8 cellular contexts compared by ENCODE assay signal in the genomic region with DNA sequence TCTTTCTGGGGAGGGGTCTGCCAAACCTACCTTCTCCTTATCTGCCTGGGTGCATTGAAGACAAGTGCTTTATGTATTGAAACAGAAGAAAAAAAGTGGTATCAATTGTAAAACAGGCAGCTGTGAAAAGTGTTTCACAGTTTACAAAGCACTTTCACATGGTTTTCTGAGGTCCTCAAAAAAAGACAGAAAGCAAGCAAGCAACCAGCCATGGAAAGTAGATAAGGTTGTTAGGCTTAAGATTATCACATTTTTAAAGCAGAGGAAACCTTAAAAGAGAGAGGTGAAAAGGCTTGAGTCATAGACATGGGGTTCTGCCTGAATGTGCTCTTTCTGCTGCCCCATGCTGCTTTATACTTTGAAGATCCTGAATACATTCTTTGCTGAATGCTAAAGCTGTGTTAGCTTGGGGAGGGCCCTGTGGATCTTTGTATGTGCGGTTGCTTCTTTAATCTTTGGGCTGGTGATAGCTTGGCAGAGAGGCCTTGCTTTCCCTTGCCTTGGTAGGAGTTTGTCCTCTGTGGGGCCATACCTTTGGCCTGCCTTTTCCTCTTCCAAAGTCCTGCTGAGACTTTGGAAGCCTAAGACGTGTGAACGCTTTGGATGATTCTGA. TPM values are rescaled to one million over a fixed set of nuclear protein-coding genes. Genes with fewer than 3 reads are reported as not detected.
DNase-seq lines count a peak whose midpoint lies in the region; ATAC-seq and TF ChIP-seq lines count a peak whose summit lies in the region.

No MANE protein-coding gene starts in this region.

- H3K4me1 Mint-ChIP-seq in T-helper 2 cell treated with Interferon-gamma antibody and Interleukin-4, amounts not matched to agents 5 μg/mL and 100 μg/mL, for 36 hours (ENCODE audit: low read depth), result peaks cover 61% of the 10 kb centered on the region

- no peak overlapping the region for H2AFZ ChIP-seq in fibroblast of lung (ENCODE audit: low read length)

- peaks cover 4% of the 10 kb centered on the region for H3K4me1 ChIP-seq in fibroblast of lung (ENCODE audit: control insufficient read depth, extremely low read depth, insufficient read depth, low read length)

- H3K79me2 ChIP-seq in fibroblast of lung (ENCODE audit: control insufficient read depth, insufficient read depth, low read length), result peaks cover 70% of the 10 kb centered on the region

- H3K9me3 Mint-ChIP-seq in T-helper 2 cell treated with Interferon-gamma antibody and Interleukin-4, amounts not matched to agents 5 μg/mL and 100 μg/mL, for 36 hours, result no peaks in the 10 kb centered on the region

- H3K4me3 ChIP-seq in fibroblast of lung (replicated peaks in 1 of 4; ENCODE audit: control extremely low read depth in 1 of 4, insufficient read depth in 1 of 4, low read depth in 3 of 4, low read length in 4 of 4), result peak overlapping the region; percentile 83 to 98 (median 96)
- H3K4me3 ChIP-seq in skeletal muscle cell (ENCODE audit: low read depth, low read length), result peak overlapping the region; percentile 83

- no peaks in the 10 kb centered on the region for H3K9me3 ChIP-seq in fibroblast of lung (ENCODE audit: control insufficient read depth, insufficient read depth, low read depth, low read length)

- H3K27me3 ChIP-seq in fibroblast of lung (ENCODE audit: control insufficient read depth, insufficient read depth, low read length), result no peaks in the 10 kb centered on the region

- H3K36me3 ChIP-seq in fibroblast of lung (ENCODE audit: control insufficient read depth, insufficient read depth, low read length), result peaks cover 13% of the 10 kb centered on the region

- peak overlapping the region; percentile 95 for H3K9ac ChIP-seq in fibroblast of lung (ENCODE audit: insufficient read depth, low read length)

- H4K20me1 ChIP-seq in fibroblast of lung (ENCODE audit: control insufficient read depth, extremely low read depth, insufficient read depth, low read length), result peaks cover 2% of the 10 kb centered on the region

- H3K27ac ChIP-seq in fibroblast of lung (ENCODE audit: insufficient read depth, low read length), result peak overlapping the region; percentile 96

- no peak for TF ChIP-seq CTCF in GM20000 (IDR thresholded peaks at IDR 0.05; ENCODE audit: extremely low read depth, missing control alignments)
- TF ChIP-seq CTCF in fibroblast of lung (conservative IDR thresholded peaks at IDR 0.05 in 1 of 2, IDR thresholded peaks at IDR 0.05 in 1 of 2; ENCODE audit: low read depth in 1 of 2, low read length in 2 of 2), result no peak

- H3K4me3 Mint-ChIP-seq in T-helper 2 cell treated with Interferon-gamma antibody and Interleukin-4, amounts not matched to agents 5 μg/mL and 100 μg/mL, for 36 hours, result peak overlapping the region; percentile 99

- ATAC-seq in HG02623 (IDR thresholded peaks at IDR 0.05; ENCODE audit: unreplicated experiment), result no peak
- no peak for ATAC-seq in HG03521 (IDR thresholded peaks at IDR 0.05; ENCODE audit: unreplicated experiment)

- peaks cover 17% of the 10 kb centered on the region for H3K27me3 Mint-ChIP-seq in T-helper 2 cell treated with Interferon-gamma antibody and Interleukin-4, amounts not matched to agents 5 μg/mL and 100 μg/mL, for 36 hours (ENCODE audit: low read depth)

- peaks cover 53% of the 10 kb centered on the region for H3K36me3 Mint-ChIP-seq in T-helper 2 cell treated with Interferon-gamma antibody and Interleukin-4, amounts not matched to agents 5 μg/mL and 100 μg/mL, for 36 hours (ENCODE audit: low read depth)

- DNase-seq in GM20000 (ENCODE audit: low spot score) (peak; percentile 57), fibroblast of lung (ENCODE audit: low read depth in 2 of 2) (peak in 1 of 2 donors; percentile 62), skeletal muscle cell (ENCODE audit: low read depth) (no peak), NCI-H187 (lab: John Stamatoyannopoulos, UW) (no peak), activated gamma-delta T cell (lab: John Stamatoyannopoulos, UW) (no peak)
- no peak for DNase-seq in T-helper 2 cell treated with Interferon-gamma antibody and Interleukin-4, amounts not matched to agents 5 μg/mL and 100 μg/mL, for 36 hours (ENCODE audit: low spot score)

- H3K4me2 ChIP-seq in fibroblast of lung (ENCODE audit: extremely low read depth, insufficient read depth, low read length), result peak overlapping the region; percentile 98

- peak overlapping the region; percentile 90 for H3K27ac Mint-ChIP-seq in T-helper 2 cell treated with Interferon-gamma antibody and Interleukin-4, amounts not matched to agents 5 μg/mL and 100 μg/mL, for 36 hours

RNA-seq across cellular contexts. Expression of gene SMAD3, which starts 2.6 kb away (rescaled TPM):
- 48.8 and 69.9 TPM in 2 replicates for total RNA-seq in fibroblast of lung
- 173 and 210 TPM in 2 replicates for polyA plus RNA-seq in fibroblast of lung
- 201 and 211 TPM in 2 replicates for polyA plus RNA-seq in fibroblast of lung (2012)
- polyA minus RNA-seq in fibroblast of lung (ENCODE audit: low replicate concordance), result 738 and 1,027 TPM in 2 replicates
